Comparison of ENCODE assay signal across 1 cellular context in genomic region chr2:159982842-159983785, GRCh38.
TF ChIP-seq lines count a peak whose summit lies in the region.

No MANE protein-coding gene starts in this region.

TF ChIP-seq in IMR-90, 13 proteins besides CTCF, POLR2A, EP300 and RAD21:
- TF ChIP-seq CEBPB (IDR thresholded peaks at IDR 0.05; ENCODE audit: low read depth, low read length) (no peak), RFX5 (IDR thresholded peaks at IDR 0.05; ENCODE audit: low read depth, low read length) (no peak), SMC3 (IDR thresholded peaks at IDR 0.05; ENCODE audit: low read depth, low read length) (no peak), ELK1 (IDR thresholded peaks at IDR 0.05; ENCODE audit: borderline replicate concordance, low read depth, low read length) (no peak), CHD1 (IDR thresholded peaks at IDR 0.05; ENCODE audit: low read depth, low read length) (no peak), NFE2L2 (IDR thresholded peaks at IDR 0.05; ENCODE audit: low read depth, low read length) (no peak), MAZ (IDR thresholded peaks at IDR 0.05; ENCODE audit: borderline replicate concordance, low read depth, low read length) (no peak), FOS (IDR thresholded peaks at IDR 0.05; ENCODE audit: low read depth, low read length) (no peak), BHLHE40 (IDR thresholded peaks at IDR 0.05; ENCODE audit: low read depth, low read length) (no peak), MXI1 (IDR thresholded peaks at IDR 0.05; ENCODE audit: borderline replicate concordance, low read depth, low read length) (no peak), RCOR1 (IDR thresholded peaks at IDR 0.05; ENCODE audit: insufficient replicate concordance, low read length) (no peak), MAFK (IDR thresholded peaks at IDR 0.05; ENCODE audit: low read depth, low read length) (no peak)
- TF ChIP-seq, protein P1, sequence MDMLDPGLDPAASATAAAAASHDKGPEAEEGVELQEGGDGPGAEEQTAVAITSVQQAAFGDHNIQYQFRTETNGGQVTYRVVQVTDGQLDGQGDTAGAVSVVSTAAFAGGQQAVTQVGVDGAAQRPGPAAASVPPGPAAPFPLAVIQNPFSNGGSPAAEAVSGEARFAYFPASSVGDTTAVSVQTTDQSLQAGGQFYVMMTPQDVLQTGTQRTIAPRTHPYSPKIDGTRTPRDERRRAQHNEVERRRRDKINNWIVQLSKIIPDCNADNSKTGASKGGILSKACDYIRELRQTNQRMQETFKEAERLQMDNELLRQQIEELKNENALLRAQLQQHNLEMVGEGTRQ (IDR thresholded peaks at IDR 0.05; ENCODE audit: low read depth, low read length): no peak
